In genomic region chr15:68672781-68673205, GRCh38 we compare ENCODE assay signal across 11 cellular contexts.
DNase-seq lines count a peak whose midpoint lies in the region; ATAC-seq and TF ChIP-seq lines count a peak whose summit lies in the region.
"Had no signal": no experiment of that assay in that cellular context is flagged by ENCODE, and none has a peak within 500 bp of the region (broad histone marks: within the 10 kb centered on the region; RNA-seq: fewer than 3 reads in every experiment).

No MANE protein-coding gene starts in this region.

- intact Hi-C loops in adrenal gland (cut with DNase I) = loop anchor here (10.0 kb wide), 2 partner anchors 368 to 418 kb away; no protein-coding TSS in a partner anchor

- H3K4me1 ChIP-seq in adrenal gland (replicated peaks in 1 of 2) = no peaks in the 10 kb centered on the region

- no peaks in the 10 kb centered on the region for H3K36me3 ChIP-seq in adrenal gland (replicated peaks in 1 of 2)

- DNase-seq in activated CD8-positive, alpha-beta memory T cell treated with anti-CD3 and anti-CD28 coated beads, Interleukin-2, amount 50 U/mL, for 48 hours = peak; percentile 40
- no peak for DNase-seq in activated CD8-positive, alpha-beta memory T cell treated with anti-CD3 and anti-CD28 coated beads for 24 hours
- DNase-seq in NCI-H526 (lab: John Stamatoyannopoulos, UW) (peak; percentile 35 to 57), fibroblast of mammary gland (ENCODE audit: low read depth) (peak; percentile 37), substantia nigra (lab: John Stamatoyannopoulos, UW) (peak in 4 of 49 donors; percentile 18 to 29 (median 24)), NCI-H187 (lab: John Stamatoyannopoulos, UW) (no peak), adrenal gland (no peak)
- DNase-seq: activated CD4-positive, alpha-beta T cell treated with anti-CD3 and anti-CD28 coated beads, Interleukin-2, amount 10 ng/mL, durations not matched to agents 7 days and 5 days; CD4-positive, CD25-positive, alpha-beta regulatory T cell; OCI-M1 had no signal

- no peak for ATAC-seq in GM21515 (IDR thresholded peaks at IDR 0.05; ENCODE audit: unreplicated experiment)

- H3K27ac ChIP-seq in substantia nigra (ENCODE audit: low read depth, low read length, poor library complexity, severe bottlenecking) = peak overlapping the region; percentile 51
- H3K27ac ChIP-seq in adrenal gland = no peak overlapping the region

- H3K4me3 ChIP-seq in fibroblast of mammary gland (ENCODE audit: control insufficient read depth, low read depth, low read length) (no peak overlapping the region), adrenal gland (no peak overlapping the region)

- 67 to 78% (median 75%) methylated on average over 1 to 4 of the region's 4 CpGs for WGBS in adrenal gland, 4 donors

- no peaks in the 10 kb centered on the region for H3K27me3 ChIP-seq in adrenal gland

- TF ChIP-seq POLR2A in adrenal gland (IDR thresholded peaks at IDR 0.05) = no peak

- H3K9me3 ChIP-seq in adrenal gland (replicated peaks in 1 of 3) = no peaks in the 10 kb centered on the region

- peak; percentile 55 for TF ChIP-seq CTCF in fibroblast of mammary gland (conservative IDR thresholded peaks at IDR 0.05; ENCODE audit: control insufficient read depth, insufficient read depth, low read depth, low read length)
- no peak for TF ChIP-seq CTCF in adrenal gland (IDR thresholded peaks at IDR 0.05)

Comparison
In these comparisons a context has a peak if more than half of its experiments do, and no peak if none do; other contexts are left out.
1. DNase-seq: peak in activated CD8-positive, alpha-beta memory T cell treated with anti-CD3 and anti-CD28 coated beads, Interleukin-2, amount 50 U/mL, for 48 hours (single experiment), NCI-H526 (2 of 2) and fibroblast of mammary gland (single experiment); none in activated CD8-positive, alpha-beta memory T cell treated with anti-CD3 and anti-CD28 coated beads for 24 hours (single experiment), NCI-H187 (0 of 2) and adrenal gland (0 of 7).